In the genomic region with DNA sequence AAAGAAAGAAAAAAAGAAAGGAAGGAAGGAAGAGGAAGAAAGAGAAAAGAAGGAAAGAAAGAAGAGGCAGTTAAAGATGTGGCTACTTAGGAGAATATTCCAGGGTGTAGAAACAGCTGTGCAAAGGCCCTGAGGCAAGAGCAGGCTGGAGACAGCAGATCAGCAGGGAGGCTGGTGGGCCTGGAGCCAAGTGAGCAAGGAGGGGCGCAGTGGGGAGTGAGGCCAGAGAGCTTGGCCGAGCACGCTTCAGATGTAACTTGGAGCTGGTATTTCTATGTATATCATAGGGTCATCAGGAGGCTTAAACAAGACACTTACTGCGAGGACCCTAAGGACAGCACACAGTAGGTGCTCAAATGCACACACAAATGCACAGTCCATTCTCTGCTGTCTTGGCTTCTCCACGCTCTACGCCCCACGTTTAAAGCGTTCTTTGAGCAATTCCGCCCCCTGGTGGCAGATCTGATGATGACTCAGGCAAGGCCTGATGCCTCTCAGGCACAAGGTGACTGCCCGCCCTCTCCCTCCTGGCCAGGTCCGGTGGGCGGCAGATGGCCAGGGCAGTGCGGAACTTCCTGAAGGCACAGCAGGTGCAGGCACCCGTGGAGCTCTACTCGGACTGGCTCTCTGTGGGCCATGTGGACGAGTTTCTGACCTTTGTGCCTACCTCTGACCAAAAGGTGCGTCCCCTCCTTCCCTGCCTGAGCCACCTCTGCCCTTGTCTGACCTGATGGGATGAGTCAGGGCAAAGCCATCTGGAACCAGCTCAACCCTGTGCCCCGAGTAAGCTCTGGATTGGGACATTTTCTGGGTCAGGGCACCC, we compare ENCODE assay signal across 8 cellular contexts. TPM values are rescaled to one million over a fixed set of nuclear protein-coding genes. Genes with fewer than 3 reads are reported as not detected.
A peak's percentile ranks its signal among the peaks of the same experiment; 100 is the strongest.
DNase-seq lines count a peak whose midpoint lies in the region; ATAC-seq and TF ChIP-seq lines count a peak whose summit lies in the region.

No MANE protein-coding gene starts in this region.

- H3K9me3 Mint-ChIP-seq in activated T-helper 2 cell treated with anti-CD3 and anti-CD28 coated beads, Interferon-gamma antibody, Interleukin-2, Interleukin-4, amounts not matched to agents 10 μg/mL and 5 μg/mL and 100 μg/mL, durations not matched to agents 14 hours and 24 hours and 36 hours, result no peaks in the 10 kb centered on the region

- H3K9me3 ChIP-seq in RWPE2 (ENCODE audit: severe bottlenecking) (no peaks in the 10 kb centered on the region), testis (no peaks in the 10 kb centered on the region)

- intact Hi-C loops in activated T-helper 2 cell treated with anti-CD3 and anti-CD28 coated beads, Interferon-gamma antibody, Interleukin-2, Interleukin-4, amounts not matched to agents 10 μg/mL and 5 μg/mL and 100 μg/mL, durations not matched to agents 14 hours and 24 hours and 36 hours (cut with micrococcal nuclease), result loop anchor here (1.0 kb wide), 1 partner anchor 112 kb away; no protein-coding TSS in a partner anchor
- intact Hi-C loops in testis (cut with DNase I; ENCODE audit: low total_unique reads), result loop anchor here (5.0 kb wide), 2 partner anchors 110 to 175 kb away; no protein-coding TSS in a partner anchor

- no peak overlapping the region for H3K27ac Mint-ChIP-seq in activated T-helper 2 cell treated with anti-CD3 and anti-CD28 coated beads, Interferon-gamma antibody, Interleukin-2, Interleukin-4, amounts not matched to agents 10 μg/mL and 5 μg/mL and 100 μg/mL, durations not matched to agents 14 hours and 24 hours and 36 hours

- ATAC-seq in RWPE2 (ENCODE audit: low read depth), result peak; percentile 51
- no peak for ATAC-seq in HG02588 (IDR thresholded peaks at IDR 0.05; ENCODE audit: unreplicated experiment)

- H3K27me3 ChIP-seq in RWPE2 (ENCODE audit: insufficient read depth, poor library complexity, severe bottlenecking), result no peaks in the 10 kb centered on the region
- H3K27me3 ChIP-seq in testis, result no peaks in the 10 kb centered on the region

- H3K36me3 ChIP-seq in RWPE2 (ENCODE audit: low read depth) (no peaks in the 10 kb centered on the region), testis (ENCODE audit: low read depth, missing control alignments) (no peaks in the 10 kb centered on the region)

- no peaks in the 10 kb centered on the region for H3K36me3 Mint-ChIP-seq in activated T-helper 2 cell treated with anti-CD3 and anti-CD28 coated beads, Interferon-gamma antibody, Interleukin-2, Interleukin-4, amounts not matched to agents 10 μg/mL and 5 μg/mL and 100 μg/mL, durations not matched to agents 14 hours and 24 hours and 36 hours (ENCODE audit: low read depth)

- TF ChIP-seq CTCF in RWPE2 (IDR thresholded peaks at IDR 0.05; ENCODE audit: poor library complexity, severe bottlenecking) (peak; percentile 86), foreskin fibroblast (IDR thresholded peaks at IDR 0.05; ENCODE audit: low read depth, low read length) (peak; percentile 63), testis (IDR thresholded peaks at IDR 0.05) (peak; percentile 83 to 92 (median 88))

- no peak overlapping the region for H3K4me3 Mint-ChIP-seq in activated T-helper 2 cell treated with anti-CD3 and anti-CD28 coated beads, Interferon-gamma antibody, Interleukin-2, Interleukin-4, amounts not matched to agents 10 μg/mL and 5 μg/mL and 100 μg/mL, durations not matched to agents 14 hours and 24 hours and 36 hours (ENCODE audit: low read depth)

- H3K4me1 Mint-ChIP-seq in activated T-helper 2 cell treated with anti-CD3 and anti-CD28 coated beads, Interferon-gamma antibody, Interleukin-2, Interleukin-4, amounts not matched to agents 10 μg/mL and 5 μg/mL and 100 μg/mL, durations not matched to agents 14 hours and 24 hours and 36 hours (ENCODE audit: low read depth), result no peaks in the 10 kb centered on the region

- no peak for TF ChIP-seq POLR2A in testis (IDR thresholded peaks at IDR 0.05)

- H3K27me3 Mint-ChIP-seq in activated T-helper 2 cell treated with anti-CD3 and anti-CD28 coated beads, Interferon-gamma antibody, Interleukin-2, Interleukin-4, amounts not matched to agents 10 μg/mL and 5 μg/mL and 100 μg/mL, durations not matched to agents 14 hours and 24 hours and 36 hours (ENCODE audit: low read depth), result no peaks in the 10 kb centered on the region

- DNase-seq in DMS79 (lab: John Stamatoyannopoulos, UW) (peak; percentile 30), LHCN-M2 (ENCODE audit: low read depth) (peak; percentile 85), RWPE2 (ENCODE audit: low spot score) (peak; percentile 86), foreskin fibroblast (peak; percentile 67 to 91), occipital lobe (lab: John Stamatoyannopoulos, UW) (peak; percentile 67), testis (peak; percentile 93)
- peak; percentile 67 for DNase-seq in activated T-helper 2 cell treated with anti-CD3 and anti-CD28 coated beads, Interferon-gamma antibody, Interleukin-2, Interleukin-4, amounts not matched to agents 10 μg/mL and 5 μg/mL and 100 μg/mL, durations not matched to agents 14 hours and 24 hours and 36 hours (ENCODE audit: low spot score)

- H3K4me3 ChIP-seq in RWPE2 (ENCODE audit: severe bottlenecking), result no peak overlapping the region
- no peak overlapping the region for H3K4me3 ChIP-seq in foreskin fibroblast (ENCODE audit: low read depth in 1 of 2, low read length in 2 of 2)
- H3K4me3 ChIP-seq in testis, result no peak overlapping the region

- WGBS in testis, 2 donors, result 29 to 30% methylated on average over 18 of the region's 18 CpGs

- peak overlapping the region; percentile 100 for H3K27ac ChIP-seq in RWPE2 (ENCODE audit: poor library complexity, severe bottlenecking)
- no peak overlapping the region for H3K27ac ChIP-seq in testis

- H3K4me1 ChIP-seq in RWPE2 (ENCODE audit: insufficient read depth, poor library complexity, severe bottlenecking), result peaks cover 29% of the 10 kb centered on the region
- no peaks in the 10 kb centered on the region for H3K4me1 ChIP-seq in testis

RNA-seq across cellular contexts. Expression of gene PADI3, which starts 11.9 kb away (rescaled TPM):
- total RNA-seq in LHCN-M2 (2014; rRNA removed) (0.06 and 0.57 TPM in 2 replicates), occipital lobe (not detected), testis (1 to 10 TPM in 1 of 2 donors, under 1 TPM in 1; 0.63 to 1.2 TPM)
- polyA plus RNA-seq in LHCN-M2 (2012), result 0.26 TPM
- not detected in 2 replicates for total RNA-seq in activated T-helper 2 cell treated with anti-CD3 and anti-CD28 coated beads, Interferon-gamma antibody, Interleukin-2, Interleukin-4, amounts not matched to agents 10 μg/mL and 5 μg/mL and 100 μg/mL, durations not matched to agents 14 hours and 24 hours and 36 hours
- 0.80 TPM for polyA plus RNA-seq in testis (ENCODE audit: insufficient read depth, low read depth, low replicate concordance)

RNA-seq across cellular contexts. Expression of gene PADI1, which starts 32.1 kb away (rescaled TPM):
- 1.2 and 1.3 TPM in 2 replicates for total RNA-seq in LHCN-M2 (2014; rRNA removed)
- polyA plus RNA-seq in LHCN-M2 (2012), result 8.7 TPM
- not detected in 2 replicates for total RNA-seq in activated T-helper 2 cell treated with anti-CD3 and anti-CD28 coated beads, Interferon-gamma antibody, Interleukin-2, Interleukin-4, amounts not matched to agents 10 μg/mL and 5 μg/mL and 100 μg/mL, durations not matched to agents 14 hours and 24 hours and 36 hours
- total RNA-seq in occipital lobe, result not detected
- total RNA-seq in testis, result under 1 TPM in 1 of 2 donors, not detected in 1; 0.31 TPM
- polyA plus RNA-seq in testis (ENCODE audit: insufficient read depth, low read depth, low replicate concordance), result 1.6 TPM

Comparison
In these comparisons a context has a peak if more than half of its experiments do, and no peak if none do; other contexts are left out.
1. DNase-seq: peak in every context shown above with its lines; median percentile 93 in testis; 86 in RWPE2; 85 in LHCN-M2; 79 in foreskin fibroblast; 67 in activated T-helper 2 cell treated with anti-CD3 and anti-CD28 coated beads, Interferon-gamma antibody, Interleukin-2, Interleukin-4, amounts not matched to agents 10 μg/mL and 5 μg/mL and 100 μg/mL, durations not matched to agents 14 hours and 24 hours and 36 hours; 67 in occipital lobe; 30 in DMS79.